ENCODE assay signal across 22 cellular contexts in genomic region chr10:126686732-126687693, GRCh38. TPM values are rescaled to one million over a fixed set of nuclear protein-coding genes. Genes with fewer than 3 reads are reported as not detected.
DNase-seq lines count a peak whose midpoint lies in the region; ATAC-seq and TF ChIP-seq lines count a peak whose summit lies in the region.
"Had no signal": no experiment of that assay in that cellular context is flagged by ENCODE, and none has a peak within 500 bp of the region (broad histone marks: within the 10 kb centered on the region; RNA-seq: fewer than 3 reads in every experiment).

No MANE protein-coding gene starts in this region.

- H3K79me2 ChIP-seq in OCI-LY7 (ENCODE audit: insufficient read depth, low read depth, low read length), result no peaks in the 10 kb centered on the region

- intact Hi-C loops in OCI-LY7 (cut with micrococcal nuclease; ENCODE audit: unreplicated experiment), result no loop called here
- intact Hi-C loops in activated CD4-positive, alpha-beta T cell treated with anti-CD3 and anti-CD28 coated beads, Interleukin-2, amount 10 ng/mL, durations not matched to agents 24 days and 14 days (cut with micrococcal nuclease), result no loop called here

- H4K20me1 ChIP-seq in OCI-LY7 (ENCODE audit: insufficient read depth, low read length), result no peaks in the 10 kb centered on the region

- no peaks in the 10 kb centered on the region for H3K4me1 ChIP-seq in OCI-LY7 (ENCODE audit: insufficient read depth, low read length, poor library complexity, severe bottlenecking)
- H3K4me1 ChIP-seq: foreskin keratinocyte, tibial artery had no signal

- peaks cover 40% of the 10 kb centered on the region for H3K4me1 Mint-ChIP-seq in WTC11
- peaks cover 7% of the 10 kb centered on the region for H3K4me1 Mint-ChIP-seq in glutamatergic neuron (ENCODE audit: low read depth, unreplicated experiment)
- H3K4me1 Mint-ChIP-seq in nephron, result peaks cover 6% of the 10 kb centered on the region
- no peaks in the 10 kb centered on the region for H3K4me1 Mint-ChIP-seq in activated CD4-positive, alpha-beta T cell treated with anti-CD3 and anti-CD28 coated beads, Interleukin-2, amount 10 ng/mL, durations not matched to agents 24 days and 14 days
- H3K4me1 Mint-ChIP-seq: activated naive CD8-positive, alpha-beta T cell treated with anti-CD3 and anti-CD28 coated beads, Interleukin-2, amount 10 ng/mL, durations not matched to agents 7 days and 5 days; CD4-positive, CD25-positive, alpha-beta regulatory T cell had no signal

- CTCF ChIA-PET in WTC11 (lab: Charles Lee) (interaction anchor here (0.9 kb wide), 1 partner anchor 89 kb away, joined by 3 read pairs; no protein-coding TSS in a partner anchor), OCI-LY7 (lab: Charles Lee; ENCODE audit: unreplicated experiment) (no interaction called here)

- H3K9me3 Mint-ChIP-seq in WTC11 (peaks cover 34% of the 10 kb centered on the region), glutamatergic neuron (ENCODE audit: unreplicated experiment) (no peaks in the 10 kb centered on the region), nephron (peaks cover 11% of the 10 kb centered on the region)
- peaks cover 7% of the 10 kb centered on the region for H3K9me3 Mint-ChIP-seq in activated CD4-positive, alpha-beta T cell treated with anti-CD3 and anti-CD28 coated beads, Interleukin-2, amount 10 ng/mL, durations not matched to agents 24 days and 14 days
- H3K9me3 Mint-ChIP-seq: activated CD8-positive, alpha-beta T cell treated with anti-CD3 and anti-CD28 coated beads for 36 hours had no signal

- H3K36me3 Mint-ChIP-seq in WTC11 (peaks cover 9% of the 10 kb centered on the region), glutamatergic neuron (ENCODE audit: unreplicated experiment) (no peaks in the 10 kb centered on the region), nephron (ENCODE audit: low read depth) (no peaks in the 10 kb centered on the region)
- H3K36me3 Mint-ChIP-seq in activated CD4-positive, alpha-beta T cell treated with anti-CD3 and anti-CD28 coated beads, Interleukin-2, amount 10 ng/mL, durations not matched to agents 24 days and 14 days (ENCODE audit: low read depth), result no peaks in the 10 kb centered on the region
- H3K36me3 Mint-ChIP-seq: activated naive CD8-positive, alpha-beta T cell treated with anti-CD3 and anti-CD28 coated beads, Interleukin-2, amount 10 ng/mL, durations not matched to agents 7 days and 5 days; CD4-positive, CD25-positive, alpha-beta regulatory T cell had no signal

- ATAC-seq in WTC11, result peak; percentile 53
- ATAC-seq: activated CD8-positive, alpha-beta T cell treated with anti-CD3 and anti-CD28 coated beads for 36 hours; foreskin keratinocyte; Right ventricle myocardium inferior had no signal

- no peak overlapping the region for H3K27ac ChIP-seq in OCI-LY7 (ENCODE audit: low read depth, low read length, poor library complexity, severe bottlenecking)
- H3K27ac ChIP-seq: foreskin keratinocyte, tibial artery had no signal

- H3K27me3 Mint-ChIP-seq in WTC11 (ENCODE audit: low read depth), result no peaks in the 10 kb centered on the region; the same call in 1 of the 2 replicates
- peaks cover 7% of the 10 kb centered on the region for H3K27me3 Mint-ChIP-seq in glutamatergic neuron (ENCODE audit: unreplicated experiment)
- H3K27me3 Mint-ChIP-seq in nephron (ENCODE audit: low read depth), result peaks cover 18% of the 10 kb centered on the region
- H3K27me3 Mint-ChIP-seq in activated CD4-positive, alpha-beta T cell treated with anti-CD3 and anti-CD28 coated beads, Interleukin-2, amount 10 ng/mL, durations not matched to agents 24 days and 14 days, result no peaks in the 10 kb centered on the region
- H3K27me3 Mint-ChIP-seq: activated CD8-positive, alpha-beta T cell treated with anti-CD3 and anti-CD28 coated beads for 36 hours; activated naive CD8-positive, alpha-beta T cell treated with anti-CD3 and anti-CD28 coated beads, Interleukin-2, amount 10 ng/mL, durations not matched to agents 7 days and 5 days; CD4-positive, CD25-positive, alpha-beta regulatory T cell had no signal

- POLR2A ChIA-PET in WTC11 (lab: Charles Lee) (interaction anchor here (0.5 kb wide), 1 partner anchor 169 kb away, joined by 4 read pairs; no protein-coding TSS in a partner anchor), OCI-LY7 (lab: Charles Lee) (no interaction called here)

- no peak overlapping the region for H2AFZ ChIP-seq in OCI-LY7 (ENCODE audit: low read length)

- H3K36me3 ChIP-seq in OCI-LY7 (ENCODE audit: insufficient read depth, low read length), result no peaks in the 10 kb centered on the region
- H3K36me3 ChIP-seq: tibial artery had no signal

- no peaks in the 10 kb centered on the region for H3K9me2 ChIP-seq in OCI-LY7 (ENCODE audit: insufficient read depth, low read length)

- no peak for DNase-seq in WTC11 (ENCODE audit: low spot score)
- DNase-seq in glutamatergic neuron, result peak; percentile 15
- DNase-seq in superior temporal gyrus (ENCODE audit: extremely low spot score), result peak; percentile 24
- DNase-seq in DMS79 (lab: John Stamatoyannopoulos, UW), result no peak
- DNase-seq in OCI-LY7 (ENCODE audit: low spot score), result no peak
- DNase-seq in activated CD4-positive, alpha-beta T cell treated with anti-CD3 and anti-CD28 coated beads, Interleukin-2, amount 10 ng/mL, durations not matched to agents 24 days and 14 days, result no peak
- DNase-seq: activated CD8-positive, alpha-beta T cell treated with anti-CD3 and anti-CD28 coated beads for 36 hours; activated effector memory CD4-positive, alpha-beta T cell treated with anti-CD3 and anti-CD28 coated beads, Interleukin-2, amount 50 U/mL, for 16 hours; activated naive CD8-positive, alpha-beta T cell treated with anti-CD3 and anti-CD28 coated beads, Interleukin-2, amount 10 ng/mL, durations not matched to agents 7 days and 5 days; activated T-cell treated with anti-CD3 and anti-CD28 coated beads for 4 hours; CD4-positive, CD25-positive, alpha-beta regulatory T cell; effector memory CD4-positive, alpha-beta T cell; foreskin keratinocyte; HFFc6; NCI-H187 treated with DMSO at 0.1 percent for 48 hours; stimulated activated CD4-positive, alpha-beta T cell treated with anti-CD3 and anti-CD28 coated beads, Interleukin-4, amount 100 ng/mL, for 24 hours; stimulated activated naive CD4-positive, alpha-beta T cell treated with Interleukin-2 at 50 U/mL for 16 hours; tibial artery had no signal

- H3K9me3 ChIP-seq in OCI-LY7 (ENCODE audit: low read length), result no peaks in the 10 kb centered on the region

- H3K4me3 Mint-ChIP-seq in WTC11 (no peak overlapping the region), glutamatergic neuron (ENCODE audit: unreplicated experiment) (no peak overlapping the region), nephron (no peak overlapping the region)
- no peak overlapping the region for H3K4me3 Mint-ChIP-seq in activated CD4-positive, alpha-beta T cell treated with anti-CD3 and anti-CD28 coated beads, Interleukin-2, amount 10 ng/mL, durations not matched to agents 24 days and 14 days
- H3K4me3 Mint-ChIP-seq: activated CD8-positive, alpha-beta T cell treated with anti-CD3 and anti-CD28 coated beads for 36 hours; activated naive CD8-positive, alpha-beta T cell treated with anti-CD3 and anti-CD28 coated beads, Interleukin-2, amount 10 ng/mL, durations not matched to agents 7 days and 5 days; HFFc6 had no signal

- no peak overlapping the region for H3K4me3 ChIP-seq in OCI-LY7 (ENCODE audit: low read depth, low read length, poor library complexity, severe bottlenecking)
- H3K4me3 ChIP-seq: tibial artery had no signal

- peak overlapping the region; percentile 70; the same call in 1 of the 2 replicates for H3K27ac Mint-ChIP-seq in WTC11
- H3K27ac Mint-ChIP-seq in glutamatergic neuron (ENCODE audit: unreplicated experiment), result peak overlapping the region; percentile 82
- H3K27ac Mint-ChIP-seq in nephron, result peak overlapping the region; percentile 67 to 76 (median 67)
- no peak overlapping the region for H3K27ac Mint-ChIP-seq in activated CD4-positive, alpha-beta T cell treated with anti-CD3 and anti-CD28 coated beads, Interleukin-2, amount 10 ng/mL, durations not matched to agents 24 days and 14 days
- H3K27ac Mint-ChIP-seq: activated CD8-positive, alpha-beta T cell treated with anti-CD3 and anti-CD28 coated beads for 36 hours; activated naive CD8-positive, alpha-beta T cell treated with anti-CD3 and anti-CD28 coated beads, Interleukin-2, amount 10 ng/mL, durations not matched to agents 7 days and 5 days; CD4-positive, CD25-positive, alpha-beta regulatory T cell; HFFc6 had no signal

- no peak for TF ChIP-seq CTCF in WTC11 (IDR thresholded peaks at IDR 0.05)
- TF ChIP-seq CTCF in glutamatergic neuron (IDR thresholded peaks at IDR 0.05; ENCODE audit: partially characterized antibody, unreplicated experiment), result no peak
- no peak for TF ChIP-seq CTCF in nephron (IDR thresholded peaks at IDR 0.05; ENCODE audit: unreplicated experiment in 3 of 3)
- no peak for TF ChIP-seq CTCF in OCI-LY7 (conservative IDR thresholded peaks at IDR 0.05; ENCODE audit: low read length)

- BruUV-seq in OCI-LY7 (replicated peaks; lab: Mats Ljungman, UMichigan), result no TSS peak

- no peak overlapping the region for H3K4me2 ChIP-seq in OCI-LY7 (ENCODE audit: low read length)

TF ChIP-seq in WTC11, 78 proteins besides CTCF, POLR2A, EP300 and RAD21:
- 0 out of 2 replicates have a peak, but pooled peaks have one; percentile 26 for TF ChIP-seq ZNF121 (CRISPR knock-in tag; IDR thresholded peaks at IDR 0.05)
- TF ChIP-seq ATF2 (CRISPR knock-in tag; IDR thresholded peaks at IDR 0.05; ENCODE audit: borderline replicate concordance, low read depth), result no peak

RNA-seq across cellular contexts. Expression of gene C10orf90, which starts 16.5 kb away (rescaled TPM):
- total RNA-seq in WTC11 (2021), result 0.50 to 0.85 TPM (median 0.62 TPM) in 3 replicates
- not detected for total RNA-seq in glutamatergic neuron (ENCODE audit: unreplicated experiment)
- total RNA-seq in OCI-LY7 (2014; rRNA removed; shearing (Covaris generic)), result not detected in 2 replicates
- total RNA-seq in OCI-LY7 (2022), result not detected in 2 replicates
- total RNA-seq in activated CD4-positive, alpha-beta T cell treated with anti-CD3 and anti-CD28 coated beads, Interleukin-2, amount 10 ng/mL, durations not matched to agents 24 days and 14 days, result not detected in 2 replicates
- total RNA-seq: activated CD8-positive, alpha-beta T cell treated with anti-CD3 and anti-CD28 coated beads for 36 hours; activated naive CD8-positive, alpha-beta T cell treated with anti-CD3 and anti-CD28 coated beads, Interleukin-2, amount 10 ng/mL, durations not matched to agents 7 days and 5 days; CD4-positive, CD25-positive, alpha-beta regulatory T cell; chondrocyte; foreskin keratinocyte; HFFc6; renal cortical epithelial cell; Right ventricle myocardium inferior had no signal

Comparison
In these comparisons a context has a peak if more than half of its experiments do, and no peak if none do; other contexts are left out.
1. DNase-seq: peak in glutamatergic neuron (single experiment) and superior temporal gyrus (single experiment); none in WTC11 (single experiment), DMS79 (single experiment), OCI-LY7 (single experiment) and activated CD4-positive, alpha-beta T cell treated with anti-CD3 and anti-CD28 coated beads, Interleukin-2, amount 10 ng/mL, durations not matched to agents 24 days and 14 days (single experiment).